In genomic region chr5:175469916-175470315, GRCh38 we compare ENCODE assay signal across 29 cellular contexts. TPM values are rescaled to one million over a fixed set of nuclear protein-coding genes. Genes with fewer than 3 reads are reported as not detected.
"Had no signal": no experiment of that assay in that cellular context is flagged by ENCODE, and none has a peak within 500 bp of the region (broad histone marks: within the 10 kb centered on the region; RNA-seq: fewer than 3 reads in every experiment).

No MANE protein-coding gene starts in this region.

- H3K36me3 Mint-ChIP-seq: neural progenitor cell; stimulated activated effector memory CD8-positive, alpha-beta T cell treated with anti-CD3 and anti-CD28 coated beads, Interleukin-12 subunit alpha, Interleukin-12 subunit beta, amount 100 ng/mL, for 72 hours had no signal

- H3K27ac Mint-ChIP-seq: nephron; neural progenitor cell; progenitor cell of endocrine pancreas; stimulated activated effector memory CD8-positive, alpha-beta T cell treated with anti-CD3 and anti-CD28 coated beads, Interleukin-12 subunit alpha, Interleukin-12 subunit beta, amount 100 ng/mL, for 72 hours; stimulated activated naive B cell treated with anti-CD40 and anti-IgM and Interleukin-4, amounts not matched to agents 10 μg/mL and 1 μg/mL and 100 μg/mL, for 72 hours; stimulated activated naive CD8-positive, alpha-beta T cell treated with anti-CD3 and anti-CD28 coated beads, Interleukin-15, Interleukin-2, amounts not matched to agents 100 ng/mL and 50 ng/mL, for 24 hours had no signal

- H3K4me3 Mint-ChIP-seq: nephron; neural progenitor cell; stimulated activated effector memory CD8-positive, alpha-beta T cell treated with anti-CD3 and anti-CD28 coated beads, Interleukin-12 subunit alpha, Interleukin-12 subunit beta, amount 100 ng/mL, for 72 hours; stimulated activated naive B cell treated with anti-CD40 and anti-IgM and Interleukin-4, amounts not matched to agents 10 μg/mL and 1 μg/mL and 100 μg/mL, for 72 hours; stimulated activated naive CD8-positive, alpha-beta T cell treated with anti-CD3 and anti-CD28 coated beads, Interleukin-15, Interleukin-2, amounts not matched to agents 100 ng/mL and 50 ng/mL, for 24 hours had no signal

- H3K36me3 ChIP-seq: neural progenitor cell, ovary, right lobe of liver, sigmoid colon, stomach, thoracic aorta, thyroid gland, tibial nerve, upper lobe of left lung, vagina had no signal

- H2AFZ ChIP-seq: neural progenitor cell, parathyroid adenoma had no signal

- H3K79me2 ChIP-seq: parathyroid adenoma had no signal

- H3K9ac ChIP-seq: neural progenitor cell, parathyroid adenoma had no signal

- H3K4me3 ChIP-seq: neural progenitor cell, ovary, psoas muscle, right lobe of liver, sigmoid colon, stomach, thoracic aorta, thyroid gland, tibial nerve, upper lobe of left lung, vagina had no signal

- H3K27me3 ChIP-seq: ovary, right lobe of liver, thyroid gland, tibial nerve, upper lobe of left lung, vagina had no signal

- FAIRE-seq: small intestine, urothelium cell line had no signal

- H3K4me1 ChIP-seq: parathyroid adenoma, psoas muscle, sigmoid colon, stomach, thyroid gland, upper lobe of left lung had no signal

- DNase-seq: occipital lobe; ovary; posterior cingulate gyrus; psoas muscle; right cardiac atrium; right lobe of liver; sigmoid colon; small intestine; stimulated activated CD4-positive, alpha-beta T cell treated with anti-CD3 and anti-CD28 coated beads, Interleukin-15, amount 100 ng/mL, for 24 hours; stimulated activated CD4-positive, alpha-beta T cell treated with anti-CD3 and anti-CD28 coated beads, Interleukin-2, amount 100 ng/mL, for 24 hours; stimulated activated CD4-positive, alpha-beta T cell treated with anti-CD3 and anti-CD28 coated beads, Interleukin-2, amount 100 ng/mL, for 48 hours; stimulated activated CD4-positive, alpha-beta T cell treated with anti-CD3 and anti-CD28 coated beads, Interleukin-4, amount 100 ng/mL, for 24 hours; stimulated activated naive B cell treated with anti-CD40 and anti-IgM and Interleukin-4, amounts not matched to agents 10 μg/mL and 1 μg/mL and 100 μg/mL, for 72 hours; stimulated activated naive CD4-positive, alpha-beta T cell treated with Interleukin-2 at 50 U/mL for 16 hours; stomach; thyroid gland; upper lobe of left lung had no signal

- H3K4me1 Mint-ChIP-seq: stimulated activated naive B cell treated with anti-CD40 and anti-IgM and Interleukin-4, amounts not matched to agents 10 μg/mL and 1 μg/mL and 100 μg/mL, for 72 hours had no signal

- H3K9me3 Mint-ChIP-seq: nephron; neural progenitor cell; stimulated activated effector memory CD8-positive, alpha-beta T cell treated with anti-CD3 and anti-CD28 coated beads, Interleukin-12 subunit alpha, Interleukin-12 subunit beta, amount 100 ng/mL, for 72 hours; stimulated activated naive CD8-positive, alpha-beta T cell treated with anti-CD3 and anti-CD28 coated beads, Interleukin-15, Interleukin-2, amounts not matched to agents 100 ng/mL and 50 ng/mL, for 24 hours had no signal

- H3K9me3 ChIP-seq: ovary, psoas muscle, right lobe of liver, sigmoid colon, stomach, thoracic aorta, thyroid gland, tibial nerve, upper lobe of left lung, vagina had no signal

- H3K27ac ChIP-seq: neural progenitor cell, ovary, parathyroid adenoma, psoas muscle, right lobe of liver, sigmoid colon, stomach, thoracic aorta, thyroid gland, tibial nerve, upper lobe of left lung, vagina had no signal

RNA-seq across cellular contexts. Expression of gene DRD1, which starts 25.9 kb away (rescaled TPM):
- total RNA-seq: progenitor cell of endocrine pancreas, renal cortical epithelial cell, right cardiac atrium, sigmoid colon, skeletal muscle tissue, thyroid gland, vagina had no signal
- polyA plus RNA-seq: right cardiac atrium had no signal
